8 cellular contexts compared by ENCODE assay signal in genomic region chr6:137234505-137234863, GRCh38. TPM values are rescaled to one million over a fixed set of nuclear protein-coding genes. Genes with fewer than 3 reads are reported as not detected.
DNase-seq lines count a peak whose midpoint lies in the region; ATAC-seq and TF ChIP-seq lines count a peak whose summit lies in the region.

No MANE protein-coding gene starts in this region.

- H3K27me3 Mint-ChIP-seq in T-helper 17 cell = no peaks in the 10 kb centered on the region
- peaks cover 15% of the 10 kb centered on the region for H3K27me3 Mint-ChIP-seq in endodermal cell (ENCODE audit: insufficient read depth)

- no peak overlapping the region for H4K91ac ChIP-seq in mesenchymal stem cell (ENCODE audit: low read length)

- peak overlapping the region in 1 of 2 experiments; percentile 30 for H3K4me3 ChIP-seq in mesenchymal stem cell (ENCODE audit: insufficient read depth in 1 of 2, low read depth in 1 of 2, low read length in 2 of 2)
- no peak overlapping the region for H3K4me3 ChIP-seq in endodermal cell (ENCODE audit: low read length)

- no peaks in the 10 kb centered on the region for H3K36me3 Mint-ChIP-seq in T-helper 17 cell (ENCODE audit: low read depth)
- no peaks in the 10 kb centered on the region for H3K36me3 Mint-ChIP-seq in endodermal cell (ENCODE audit: low read depth)

- 80% methylated on average over 1 of the region's 4 CpGs for WGBS in mesenchymal stem cell
- 93% methylated on average over 4 of the region's 4 CpGs; no CpG with 5 or more reads in 1 of the 2 experiments for WGBS in endodermal cell (ENCODE audit: insufficient coverage in 1 of 2, insufficient read length in 1 of 2), 2 experiments

- H3K14ac ChIP-seq in mesenchymal stem cell (ENCODE audit: low read length in 2 of 2) = no peak overlapping the region

- peak overlapping the region; percentile 65 for H3K27ac Mint-ChIP-seq in T-helper 17 cell
- no peak overlapping the region for H3K27ac Mint-ChIP-seq in endodermal cell

- H2BK5ac ChIP-seq in mesenchymal stem cell (ENCODE audit: low read depth, low read length, poor library complexity, severe bottlenecking) = no peak overlapping the region

- H3K9me3 ChIP-seq in T-helper 17 cell (ENCODE audit: control insufficient read depth, low read length, poor library complexity, severe bottlenecking) = no peaks in the 10 kb centered on the region
- H3K9me3 ChIP-seq in mesenchymal stem cell (ENCODE audit: control insufficient read depth, low read length) = no peaks in the 10 kb centered on the region
- H3K9me3 ChIP-seq in endodermal cell (ENCODE audit: control insufficient read depth, low read length) = peaks cover 6% of the 10 kb centered on the region

- H2AFZ ChIP-seq in mesenchymal stem cell (ENCODE audit: low read depth, low read length) = no peak overlapping the region

- peaks cover 34% of the 10 kb centered on the region for H3K4me1 Mint-ChIP-seq in T-helper 17 cell
- H3K4me1 Mint-ChIP-seq in endodermal cell = peaks cover 15% of the 10 kb centered on the region

- no peak overlapping the region for H3K23ac ChIP-seq in mesenchymal stem cell (ENCODE audit: low read length in 2 of 2)

- peak overlapping the region; percentile 59 for H3K9ac ChIP-seq in mesenchymal stem cell (ENCODE audit: low read length)
- H3K9ac ChIP-seq in endodermal cell (ENCODE audit: extremely low read depth, low read length, poor library complexity, severe bottlenecking) = no peak overlapping the region

- H3K27ac ChIP-seq in mesenchymal stem cell (ENCODE audit: low read length, poor library complexity, severe bottlenecking) = no peak overlapping the region
- no peak overlapping the region for H3K27ac ChIP-seq in endodermal cell (ENCODE audit: low read depth, low read length)

- H2BK120ac ChIP-seq in mesenchymal stem cell (ENCODE audit: low read depth, low read length) = no peak overlapping the region

- no peak overlapping the region for H3K4me2 ChIP-seq in mesenchymal stem cell (ENCODE audit: low read length, poor library complexity, severe bottlenecking)

- H2BK12ac ChIP-seq in mesenchymal stem cell (ENCODE audit: low read length in 2 of 2) = no peak overlapping the region

- H3K4me1 ChIP-seq in mesenchymal stem cell (ENCODE audit: control insufficient read depth, insufficient read depth, low read depth, low read length) = no peaks in the 10 kb centered on the region
- H3K4me1 ChIP-seq in endodermal cell (ENCODE audit: control insufficient read depth, insufficient read depth, low read length) = peaks cover 4% of the 10 kb centered on the region

- H3K4me3 Mint-ChIP-seq in T-helper 17 cell (peak overlapping the region; percentile 53), endodermal cell (no peak overlapping the region)

- DNase-seq in T-helper 17 cell (no peak), mesenchymal stem cell (no peak), endodermal cell (no peak), iPS-NIHi11 (ENCODE audit: low spot score) (no peak), ecto neural progenitor cell (ENCODE audit: low spot score) (no peak), NCI-H2196 (lab: John Stamatoyannopoulos, UW; ENCODE audit: unreplicated experiment) (no peak)

- no peak overlapping the region for H3K4ac ChIP-seq in mesenchymal stem cell (ENCODE audit: low read depth in 1 of 2, low read length in 2 of 2)

- no peak overlapping the region for H4K8ac ChIP-seq in mesenchymal stem cell (ENCODE audit: low read length)

- H3K18ac ChIP-seq in mesenchymal stem cell (ENCODE audit: low read depth in 1 of 2, low read length in 2 of 2) = no peak overlapping the region

- H3K36me3 ChIP-seq in mesenchymal stem cell (ENCODE audit: control insufficient read depth in 1 of 2, insufficient read depth in 2 of 2, low read depth in 1 of 2, low read length in 2 of 2) = no peaks in the 10 kb centered on the region
- H3K36me3 ChIP-seq in endodermal cell (ENCODE audit: control insufficient read depth, insufficient read depth, low read length) = no peaks in the 10 kb centered on the region

- no peaks in the 10 kb centered on the region for H3K79me1 ChIP-seq in mesenchymal stem cell (replicated peaks; ENCODE audit: low read length, poor library complexity, severe bottlenecking)

- H2BK15ac ChIP-seq in mesenchymal stem cell (ENCODE audit: low read depth, poor library complexity, severe bottlenecking) = no peak overlapping the region

- TF ChIP-seq CTCF in endodermal cell (conservative IDR thresholded peaks at IDR 0.05) = no peak

- peaks cover 22% of the 10 kb centered on the region for H3K9me3 Mint-ChIP-seq in endodermal cell

- no peak overlapping the region for H2AK5ac ChIP-seq in mesenchymal stem cell (ENCODE audit: low read length, severe bottlenecking)

- H3K27me3 ChIP-seq in mesenchymal stem cell (ENCODE audit: control insufficient read depth in 1 of 2, insufficient read depth in 1 of 2, low read length in 2 of 2) (no peaks in the 10 kb centered on the region), endodermal cell (ENCODE audit: control insufficient read depth, insufficient read depth, low read length, poor library complexity, severe bottlenecking) (no peaks in the 10 kb centered on the region)

- ATAC-seq in GM18511 (IDR thresholded peaks at IDR 0.05; ENCODE audit: unreplicated experiment) = peak; percentile 88
- ATAC-seq in HG03060 (IDR thresholded peaks at IDR 0.05; ENCODE audit: low read depth, unreplicated experiment) = peak; percentile 63
- peak; percentile 73 for ATAC-seq in T-helper 17 cell

RNA-seq across cellular contexts. Expression of gene IFNGR1, which starts 15.3 kb away (rescaled TPM):
- 10 to 100 TPM; 49.3 to 56.4 TPM for total RNA-seq in T-helper 17 cell
- polyA plus RNA-seq in mesenchymal stem cell (2013, experiment 1 of 2) = 41.2 TPM
- 43.6 TPM for polyA plus RNA-seq in mesenchymal stem cell (2013, experiment 2 of 2)
- total RNA-seq in endodermal cell = 10 to 100 TPM; 23.7 to 30.2 TPM
- 38.7 TPM for polyA plus RNA-seq in endodermal cell (2013, experiment 1 of 2)
- 34.8 TPM for polyA plus RNA-seq in endodermal cell (2013, experiment 2 of 2)
